In the genomic region with DNA sequence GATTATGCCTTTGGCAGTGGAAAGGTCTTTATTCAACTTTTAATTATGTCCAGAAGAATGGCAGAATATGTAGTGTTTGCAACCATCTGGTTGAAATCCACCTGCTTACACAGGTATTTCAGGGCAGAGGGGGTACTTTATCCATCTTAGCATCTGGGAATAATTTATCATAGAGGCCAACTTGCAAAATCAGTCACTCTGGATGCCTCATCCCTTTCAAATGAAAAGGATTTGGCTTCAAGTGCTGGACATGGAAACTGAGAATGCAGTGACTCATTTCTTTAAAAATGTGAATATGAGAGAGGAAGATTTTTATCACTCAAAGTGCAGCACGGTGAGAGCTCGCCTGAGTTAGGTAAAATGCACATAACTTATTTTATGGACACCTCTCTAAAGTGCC, we compare ENCODE assay signal across 24 cellular contexts.
DNase-seq lines count a peak whose midpoint lies in the region; ATAC-seq and TF ChIP-seq lines count a peak whose summit lies in the region.
"Had no signal": no experiment of that assay in that cellular context is flagged by ENCODE, and none has a peak within 500 bp of the region (broad histone marks: within the 10 kb centered on the region; RNA-seq: fewer than 3 reads in every experiment).

No MANE protein-coding gene starts in this region.

- DNase-seq in BJ (ENCODE audit: low read depth) (peak; percentile 32), LHCN-M2 (ENCODE audit: low read depth) (peak; percentile 47), choroid plexus epithelial cell (ENCODE audit: low read depth) (peak; percentile 18), myocyte (ENCODE audit: low read depth) (peak; percentile 32), GOT3 (lab: John Stamatoyannopoulos, UW) (no peak), germinal center (ENCODE audit: low spot score) (no peak), cardiac septum (ENCODE audit: low spot score) (no peak)
- DNase-seq: activated CD4-positive, alpha-beta T cell treated with anti-CD3 and anti-CD28 coated beads, Interleukin-2, amount 10 ng/mL, durations not matched to agents 7 days and 5 days; activated CD8-positive, alpha-beta memory T cell treated with anti-CD3 and anti-CD28 coated beads, Interleukin-2, amount 50 U/mL, for 4 hours; activated effector memory CD4-positive, alpha-beta T cell treated with Interleukin-2 at 50 U/mL for 16 hours; activated naive CD8-positive, alpha-beta T cell treated with anti-CD3 and anti-CD28 coated beads, Interleukin-2, amount 50 U/mL, for 24 hours; esophagus squamous epithelium; H9; heart left ventricle; immature natural killer cell; MV-4-11; NCI-H2029; NCI-H510A treated with DMSO at 0.1 percent for 48 hours; right cardiac atrium; thyroid gland had no signal

- intact Hi-C loops in cardiac septum (cut with DNase I), result no loop called here

- H3K27me3 ChIP-seq in BJ (ENCODE audit: control insufficient read depth, insufficient read depth, low read length), result no peaks in the 10 kb centered on the region
- H3K27me3 ChIP-seq: esophagus squamous epithelium, heart left ventricle, neutrophil, thyroid gland had no signal

- POLR2A ChIA-PET in BJ (lab: Charles Lee), result interaction anchor here (0.7 kb wide), 1 partner anchor 1479 kb away, joined by 3 read pairs; no protein-coding TSS in a partner anchor

- CTCF ChIA-PET in BJ (lab: Yijun Ruan, JAX), result no interaction called here

- ATAC-seq in GM19463 (IDR thresholded peaks at IDR 0.05; ENCODE audit: unreplicated experiment), result no peak
- ATAC-seq: activated naive CD8-positive, alpha-beta T cell treated with anti-CD3 and anti-CD28 coated beads, Interleukin-2, amount 50 U/mL, for 24 hours; heart left ventricle; right cardiac atrium; Right ventricle myocardium inferior; stimulated activated effector memory CD8-positive, alpha-beta T cell treated with anti-CD3 and anti-CD28 coated beads, Interleukin-12 subunit alpha, Interleukin-12 subunit beta, amount 100 ng/mL, for 72 hours had no signal

- TF ChIP-seq CTCF in BJ (IDR thresholded peaks at IDR 0.05; ENCODE audit: insufficient read depth, low read depth, low read length) (no peak), choroid plexus epithelial cell (conservative IDR thresholded peaks at IDR 0.05; ENCODE audit: low read depth, low read length) (no peak)

- H3K4me3 ChIP-seq in BJ (ENCODE audit: low read depth, low read length) (no peak overlapping the region), choroid plexus epithelial cell (ENCODE audit: low read depth, low read length) (no peak overlapping the region)
- H3K4me3 ChIP-seq: esophagus squamous epithelium, heart left ventricle, thyroid gland had no signal

- H3K36me3 ChIP-seq in BJ (ENCODE audit: control insufficient read depth, insufficient read depth, low read length), result no peaks in the 10 kb centered on the region
- H3K36me3 ChIP-seq: esophagus squamous epithelium, heart left ventricle, neutrophil, thyroid gland had no signal

Comparison
In these comparisons a context has a peak if more than half of its experiments do, and no peak if none do; other contexts are left out.
1. DNase-seq: peak in BJ (single experiment), LHCN-M2 (single experiment), choroid plexus epithelial cell (single experiment) and myocyte (single experiment); none in GOT3 (single experiment), germinal center (single experiment) and cardiac septum (single experiment).